1 cellular context compared by ENCODE assay signal in genomic region chr5:96335873-96336272, GRCh38.
TF ChIP-seq lines count a peak whose summit lies in the region.

No MANE protein-coding gene starts in this region.

TF ChIP-seq in H1, 55 proteins besides CTCF, POLR2A, EP300 and RAD21:
- TF ChIP-seq SAP30 (IDR thresholded peaks at IDR 0.05; ENCODE audit: insufficient read depth, insufficient replicate concordance, low read length): no peak
- no peak for TF ChIP-seq SP2 (IDR thresholded peaks at IDR 0.05; ENCODE audit: low read length)
- TF ChIP-seq FOSL1 (IDR thresholded peaks at IDR 0.05; ENCODE audit: insufficient read depth, low read depth, low read length): no peak
